In the genomic region with DNA sequence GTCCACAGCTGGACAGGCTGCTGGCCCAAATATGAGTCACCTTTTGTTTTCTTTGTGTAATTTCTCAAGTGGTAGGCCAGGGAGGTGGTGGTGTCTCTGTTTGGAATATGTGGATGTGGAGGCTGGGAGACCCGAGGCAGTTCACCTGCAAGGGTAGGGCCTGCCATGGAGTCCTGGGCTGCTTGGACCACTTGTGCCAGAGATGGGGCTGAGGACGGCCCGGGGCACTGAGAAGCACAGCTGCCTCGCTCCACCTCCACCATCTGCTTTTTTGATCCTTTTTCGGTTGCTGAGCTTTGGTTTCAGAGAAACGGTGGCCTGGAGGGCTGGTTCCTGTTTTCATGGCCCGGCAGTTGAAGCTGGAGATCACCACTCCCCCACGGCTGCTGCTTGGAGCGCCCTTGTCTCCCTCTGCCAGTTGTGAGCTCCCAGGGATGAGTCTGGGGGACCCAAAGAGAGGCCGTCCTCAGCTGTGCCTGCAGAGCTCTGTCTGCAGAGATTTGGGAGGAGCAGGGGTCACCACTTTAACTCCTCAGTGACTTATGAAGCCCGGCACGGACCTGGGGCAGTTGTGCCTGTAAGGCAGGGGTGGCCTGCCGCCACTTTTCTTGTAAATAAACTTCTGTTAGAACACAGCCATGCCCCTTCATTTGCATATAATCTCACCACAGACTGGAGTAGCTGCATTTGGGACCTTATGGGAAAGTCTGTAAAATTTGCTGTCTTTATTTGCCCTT, we compare ENCODE assay signal across 8 cellular contexts. TPM values are rescaled to one million over a fixed set of nuclear protein-coding genes. Genes with fewer than 3 reads are reported as not detected.
DNase-seq lines count a peak whose midpoint lies in the region; ATAC-seq and TF ChIP-seq lines count a peak whose summit lies in the region.

No MANE protein-coding gene starts in this region.

- H3K9me3 Mint-ChIP-seq in activated B cell treated with CpG ODN at 0.5 μM for 24 hours (no peaks in the 10 kb centered on the region), WTC11 (no peaks in the 10 kb centered on the region)

- POLR2A ChIA-PET in activated B cell treated with CpG ODN at 0.5 μM for 24 hours (lab: Charles Lee), result interaction anchor here (0.6 to 2.5 kb wide), 16 partner anchors 8 to 800 kb away, joined by 3 to 13 read pairs (median 4); a partner anchor contains a TSS
- POLR2A ChIA-PET in WTC11 (lab: Charles Lee), result interaction anchor here (0.6 kb wide), 1 partner anchor 393 kb away, joined by 6 read pairs; no protein-coding TSS in a partner anchor

- H3K4me3 Mint-ChIP-seq in activated B cell treated with CpG ODN at 0.5 μM for 24 hours (peak overlapping the region; percentile 76), WTC11 (no peak overlapping the region)

- peak; percentile 26 for ATAC-seq in GM19463 (IDR thresholded peaks at IDR 0.05; ENCODE audit: unreplicated experiment)
- ATAC-seq in HG03460 (IDR thresholded peaks at IDR 0.05; ENCODE audit: unreplicated experiment), result peak; percentile 33
- peak; percentile 43 for ATAC-seq in activated B cell treated with CpG ODN at 0.5 μM for 24 hours (ENCODE audit: low read depth)
- no peak for ATAC-seq in GM18520 (IDR thresholded peaks at IDR 0.05; ENCODE audit: unreplicated experiment)
- no peak; the same call in 1 of the 2 replicates for ATAC-seq in WTC11

- no peaks in the 10 kb centered on the region for H3K27me3 Mint-ChIP-seq in activated B cell treated with CpG ODN at 0.5 μM for 24 hours
- H3K27me3 Mint-ChIP-seq in WTC11 (ENCODE audit: low read depth), result no peaks in the 10 kb centered on the region

- H3K27ac Mint-ChIP-seq in activated B cell treated with CpG ODN at 0.5 μM for 24 hours (peak overlapping the region; percentile 98), WTC11 (no peak overlapping the region)

- CTCF ChIA-PET in activated B cell treated with CpG ODN at 0.5 μM for 24 hours (lab: Charles Lee), result interaction anchor here (0.6 to 2.4 kb wide), 4 partner anchors 13 to 920 kb away, joined by 3 to 7 read pairs (median 4); no protein-coding TSS in a partner anchor
- CTCF ChIA-PET in WTC11 (lab: Charles Lee), result interaction anchor here (0.5 to 1.9 kb wide), 4 partner anchors 65 to 491 kb away, joined by 3 to 7 read pairs (median 4); no protein-coding TSS in a partner anchor

- H3K4me1 Mint-ChIP-seq in activated B cell treated with CpG ODN at 0.5 μM for 24 hours (peaks cover 96% of the 10 kb centered on the region), WTC11 (peaks cover 31% of the 10 kb centered on the region)

- intact Hi-C loops in activated B cell treated with CpG ODN at 0.5 μM for 24 hours (cut with micrococcal nuclease), result loop anchor here (1.0 to 5.0 kb wide), 2 partner anchors 39 to 799 kb away; a partner anchor contains a TSS

- H3K36me3 Mint-ChIP-seq in activated B cell treated with CpG ODN at 0.5 μM for 24 hours (ENCODE audit: low read depth) (peaks cover 50% of the 10 kb centered on the region), WTC11 (no peaks in the 10 kb centered on the region)

- no peak for TF ChIP-seq CTCF in activated B cell treated with CpG ODN at 0.5 μM for 24 hours (IDR thresholded peaks at IDR 0.05)
- TF ChIP-seq CTCF in WTC11 (IDR thresholded peaks at IDR 0.05), result no peak

- peak; percentile 42 for DNase-seq in EL
- peak; percentile 65 for DNase-seq in activated B cell treated with CpG ODN at 0.5 μM for 24 hours
- DNase-seq in iris pigment epithelial cell (ENCODE audit: low read depth), result peak; percentile 77
- no peak for DNase-seq in NCI-H748 (lab: John Stamatoyannopoulos, UW; ENCODE audit: unreplicated experiment)
- DNase-seq in WTC11 (ENCODE audit: low spot score), result no peak

TF ChIP-seq in WTC11, 78 proteins besides CTCF, POLR2A, EP300 and RAD21 (continues in another document):
- TF ChIP-seq, protein P1, sequence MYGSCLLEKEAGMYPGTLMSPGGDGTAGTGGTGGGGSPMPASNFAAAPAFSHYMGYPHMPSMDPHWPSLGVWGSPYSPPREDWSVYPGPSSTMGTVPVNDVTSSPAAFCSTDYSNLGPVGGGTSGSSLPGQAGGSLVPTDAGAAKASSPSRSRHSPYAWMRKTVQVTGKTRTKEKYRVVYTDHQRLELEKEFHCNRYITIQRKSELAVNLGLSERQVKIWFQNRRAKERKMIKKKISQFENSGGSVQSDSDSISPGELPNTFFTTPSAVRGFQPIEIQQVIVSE (CRISPR knock-in tag; IDR thresholded peaks at IDR 0.05; ENCODE audit: borderline replicate concordance), result no peak
- TF ChIP-seq, protein P2, sequence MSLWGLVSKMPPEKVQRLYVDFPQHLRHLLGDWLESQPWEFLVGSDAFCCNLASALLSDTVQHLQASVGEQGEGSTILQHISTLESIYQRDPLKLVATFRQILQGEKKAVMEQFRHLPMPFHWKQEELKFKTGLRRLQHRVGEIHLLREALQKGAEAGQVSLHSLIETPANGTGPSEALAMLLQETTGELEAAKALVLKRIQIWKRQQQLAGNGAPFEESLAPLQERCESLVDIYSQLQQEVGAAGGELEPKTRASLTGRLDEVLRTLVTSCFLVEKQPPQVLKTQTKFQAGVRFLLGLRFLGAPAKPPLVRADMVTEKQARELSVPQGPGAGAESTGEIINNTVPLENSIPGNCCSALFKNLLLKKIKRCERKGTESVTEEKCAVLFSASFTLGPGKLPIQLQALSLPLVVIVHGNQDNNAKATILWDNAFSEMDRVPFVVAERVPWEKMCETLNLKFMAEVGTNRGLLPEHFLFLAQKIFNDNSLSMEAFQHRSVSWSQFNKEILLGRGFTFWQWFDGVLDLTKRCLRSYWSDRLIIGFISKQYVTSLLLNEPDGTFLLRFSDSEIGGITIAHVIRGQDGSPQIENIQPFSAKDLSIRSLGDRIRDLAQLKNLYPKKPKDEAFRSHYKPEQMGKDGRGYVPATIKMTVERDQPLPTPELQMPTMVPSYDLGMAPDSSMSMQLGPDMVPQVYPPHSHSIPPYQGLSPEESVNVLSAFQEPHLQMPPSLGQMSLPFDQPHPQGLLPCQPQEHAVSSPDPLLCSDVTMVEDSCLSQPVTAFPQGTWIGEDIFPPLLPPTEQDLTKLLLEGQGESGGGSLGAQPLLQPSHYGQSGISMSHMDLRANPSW (CRISPR knock-in tag; conservative IDR thresholded peaks at IDR 0.05; ENCODE audit: low read depth), result no peak
- TF ChIP-seq GTF2I (CRISPR knock-in tag; conservative IDR thresholded peaks at IDR 0.05) (no peak), ZNF263 (CRISPR knock-in tag; IDR thresholded peaks at IDR 0.05; ENCODE audit: low read depth) (no peak), NR3C1 (CRISPR knock-in tag; conservative IDR thresholded peaks at IDR 0.05; ENCODE audit: low read depth) (no peak), JAZF1 (CRISPR knock-in tag; IDR thresholded peaks at IDR 0.05) (no peak), GABPB1 (CRISPR knock-in tag; IDR thresholded peaks at IDR 0.05) (no peak)
- TF ChIP-seq, protein P3, sequence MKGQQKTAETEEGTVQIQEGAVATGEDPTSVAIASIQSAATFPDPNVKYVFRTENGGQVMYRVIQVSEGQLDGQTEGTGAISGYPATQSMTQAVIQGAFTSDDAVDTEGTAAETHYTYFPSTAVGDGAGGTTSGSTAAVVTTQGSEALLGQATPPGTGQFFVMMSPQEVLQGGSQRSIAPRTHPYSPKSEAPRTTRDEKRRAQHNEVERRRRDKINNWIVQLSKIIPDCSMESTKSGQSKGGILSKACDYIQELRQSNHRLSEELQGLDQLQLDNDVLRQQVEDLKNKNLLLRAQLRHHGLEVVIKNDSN (CRISPR knock-in tag; IDR thresholded peaks at IDR 0.05), result no peak
- TF ChIP-seq, protein P4, sequence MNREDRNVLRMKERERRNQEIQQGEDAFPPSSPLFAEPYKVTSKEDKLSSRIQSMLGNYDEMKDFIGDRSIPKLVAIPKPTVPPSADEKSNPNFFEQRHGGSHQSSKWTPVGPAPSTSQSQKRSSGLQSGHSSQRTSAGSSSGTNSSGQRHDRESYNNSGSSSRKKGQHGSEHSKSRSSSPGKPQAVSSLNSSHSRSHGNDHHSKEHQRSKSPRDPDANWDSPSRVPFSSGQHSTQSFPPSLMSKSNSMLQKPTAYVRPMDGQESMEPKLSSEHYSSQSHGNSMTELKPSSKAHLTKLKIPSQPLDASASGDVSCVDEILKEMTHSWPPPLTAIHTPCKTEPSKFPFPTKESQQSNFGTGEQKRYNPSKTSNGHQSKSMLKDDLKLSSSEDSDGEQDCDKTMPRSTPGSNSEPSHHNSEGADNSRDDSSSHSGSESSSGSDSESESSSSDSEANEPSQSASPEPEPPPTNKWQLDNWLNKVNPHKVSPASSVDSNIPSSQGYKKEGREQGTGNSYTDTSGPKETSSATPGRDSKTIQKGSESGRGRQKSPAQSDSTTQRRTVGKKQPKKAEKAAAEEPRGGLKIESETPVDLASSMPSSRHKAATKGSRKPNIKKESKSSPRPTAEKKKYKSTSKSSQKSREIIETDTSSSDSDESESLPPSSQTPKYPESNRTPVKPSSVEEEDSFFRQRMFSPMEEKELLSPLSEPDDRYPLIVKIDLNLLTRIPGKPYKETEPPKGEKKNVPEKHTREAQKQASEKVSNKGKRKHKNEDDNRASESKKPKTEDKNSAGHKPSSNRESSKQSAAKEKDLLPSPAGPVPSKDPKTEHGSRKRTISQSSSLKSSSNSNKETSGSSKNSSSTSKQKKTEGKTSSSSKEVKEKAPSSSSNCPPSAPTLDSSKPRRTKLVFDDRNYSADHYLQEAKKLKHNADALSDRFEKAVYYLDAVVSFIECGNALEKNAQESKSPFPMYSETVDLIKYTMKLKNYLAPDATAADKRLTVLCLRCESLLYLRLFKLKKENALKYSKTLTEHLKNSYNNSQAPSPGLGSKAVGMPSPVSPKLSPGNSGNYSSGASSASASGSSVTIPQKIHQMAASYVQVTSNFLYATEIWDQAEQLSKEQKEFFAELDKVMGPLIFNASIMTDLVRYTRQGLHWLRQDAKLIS (CRISPR knock-in tag; IDR thresholded peaks at IDR 0.05; ENCODE audit: borderline replicate concordance), result no peak
- TF ChIP-seq, protein P5, sequence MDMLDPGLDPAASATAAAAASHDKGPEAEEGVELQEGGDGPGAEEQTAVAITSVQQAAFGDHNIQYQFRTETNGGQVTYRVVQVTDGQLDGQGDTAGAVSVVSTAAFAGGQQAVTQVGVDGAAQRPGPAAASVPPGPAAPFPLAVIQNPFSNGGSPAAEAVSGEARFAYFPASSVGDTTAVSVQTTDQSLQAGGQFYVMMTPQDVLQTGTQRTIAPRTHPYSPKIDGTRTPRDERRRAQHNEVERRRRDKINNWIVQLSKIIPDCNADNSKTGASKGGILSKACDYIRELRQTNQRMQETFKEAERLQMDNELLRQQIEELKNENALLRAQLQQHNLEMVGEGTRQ (CRISPR knock-in tag; IDR thresholded peaks at IDR 0.05), result no peak
- TF ChIP-seq, protein P6, sequence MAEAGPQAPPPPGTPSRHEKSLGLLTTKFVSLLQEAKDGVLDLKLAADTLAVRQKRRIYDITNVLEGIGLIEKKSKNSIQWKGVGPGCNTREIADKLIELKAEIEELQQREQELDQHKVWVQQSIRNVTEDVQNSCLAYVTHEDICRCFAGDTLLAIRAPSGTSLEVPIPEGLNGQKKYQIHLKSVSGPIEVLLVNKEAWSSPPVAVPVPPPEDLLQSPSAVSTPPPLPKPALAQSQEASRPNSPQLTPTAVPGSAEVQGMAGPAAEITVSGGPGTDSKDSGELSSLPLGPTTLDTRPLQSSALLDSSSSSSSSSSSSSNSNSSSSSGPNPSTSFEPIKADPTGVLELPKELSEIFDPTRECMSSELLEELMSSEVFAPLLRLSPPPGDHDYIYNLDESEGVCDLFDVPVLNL (CRISPR knock-in tag; IDR thresholded peaks at IDR 0.05; ENCODE audit: borderline replicate concordance, low read depth), result no peak

RNA-seq across cellular contexts. Expression of a gene that starts 42.2 kb away (rescaled TPM):
- total RNA-seq in activated B cell treated with CpG ODN at 0.5 μM for 24 hours (117 and 127 TPM in 2 replicates), WTC11 (2021) (12.3 to 17.4 TPM (median 12.8 TPM) in 3 replicates)

Comparison
In these comparisons a context has a peak if more than half of its experiments do, and no peak if none do; other contexts are left out.
1. DNase-seq: peak in EL (single experiment), activated B cell treated with CpG ODN at 0.5 μM for 24 hours (single experiment) and iris pigment epithelial cell (single experiment); none in NCI-H748 (single experiment) and WTC11 (single experiment).
2. ATAC-seq: peak in GM19463 (single experiment), HG03460 (single experiment) and activated B cell treated with CpG ODN at 0.5 μM for 24 hours (single experiment); none in GM18520 (single experiment) and WTC11 (single experiment).